Comparison of ENCODE assay signal across 23 cellular contexts in genomic region chr2:71608441-71608840, GRCh38.
DNase-seq lines count a peak whose midpoint lies in the region; ATAC-seq and TF ChIP-seq lines count a peak whose summit lies in the region.
"Had no signal": no experiment of that assay in that cellular context is flagged by ENCODE, and none has a peak within 500 bp of the region (broad histone marks: within the 10 kb centered on the region; RNA-seq: fewer than 3 reads in every experiment).

No MANE protein-coding gene starts in this region.

- no peaks in the 10 kb centered on the region for H3K27me3 ChIP-seq in brain microvascular endothelial cell (replicated peaks)
- H3K27me3 ChIP-seq: uterus had no signal

- H3K4me3 Mint-ChIP-seq in glutamatergic neuron (ENCODE audit: unreplicated experiment) (no peak overlapping the region), osteocyte (ENCODE audit: unreplicated experiment) (no peak overlapping the region)
- H3K4me3 Mint-ChIP-seq in activated naive CD8-positive, alpha-beta T cell treated with anti-CD3 and anti-CD28 coated beads for 36 hours, result no peak overlapping the region
- H3K4me3 Mint-ChIP-seq: activated CD4-positive, alpha-beta T cell treated with anti-CD3 and anti-CD28 coated beads for 36 hours; activated naive CD8-positive, alpha-beta T cell treated with anti-CD3 and anti-CD28 coated beads, Interleukin-2, amount 10 ng/mL, durations not matched to agents 7 days and 5 days; activated T-helper 1 cell treated with anti-CD3 and anti-CD28 coated beads, Interleukin-12 subunit alpha, Interleukin-12 subunit beta, Interleukin-2, Interleukin-4 antibody, amounts not matched to agents 30 ng/mL and 10 ng/mL and 1 ng/mL, durations not matched to agents 14 hours and 24 hours and 36 hours; CD4-positive, alpha-beta T cell; neural crest cell; stimulated activated memory B cell treated with anti-CD40 and anti-IgM and Interleukin-4, amounts not matched to agents 10 μg/mL and 1 μg/mL and 100 μg/mL, for 72 hours had no signal

- DNase-seq in left cardiac atrium (peak; percentile 4), Right ventricle myocardium inferior (ENCODE audit: missing footprints) (no peak), glutamatergic neuron (peak; percentile 11), osteocyte (ENCODE audit: extremely low spot score, unreplicated experiment) (peak; percentile 67), epidermal melanocyte (ENCODE audit: insufficient read length, low spot score) (no peak), brain microvascular endothelial cell (no peak)
- no peak for DNase-seq in activated naive CD8-positive, alpha-beta T cell treated with anti-CD3 and anti-CD28 coated beads for 36 hours
- DNase-seq: activated CD4-positive, alpha-beta T cell treated with anti-CD3 and anti-CD28 coated beads for 36 hours; effector CD4-positive, alpha-beta T cell; HCEC 1CT; hypothalamus; NCI-H1092; NCI-H1930; stimulated activated CD4-positive, alpha-beta T cell treated with anti-CD3 and anti-CD28 coated beads, Interleukin-4, amount 100 ng/mL, for 1 hour had no signal

- H3K27me3 Mint-ChIP-seq in glutamatergic neuron (ENCODE audit: unreplicated experiment), result peaks cover 9% of the 10 kb centered on the region
- H3K27me3 Mint-ChIP-seq in osteocyte (ENCODE audit: unreplicated experiment), result no peaks in the 10 kb centered on the region
- peaks cover 10% of the 10 kb centered on the region for H3K27me3 Mint-ChIP-seq in activated naive CD8-positive, alpha-beta T cell treated with anti-CD3 and anti-CD28 coated beads for 36 hours

- in situ Hi-C loops in brain microvascular endothelial cell (cut with HindIII; ENCODE audit: low pct_ligation_motif_present, low sequenced_read_pairs), result no loop called here

- H3K36me3 Mint-ChIP-seq in glutamatergic neuron (ENCODE audit: unreplicated experiment), result no peaks in the 10 kb centered on the region
- peaks cover 2% of the 10 kb centered on the region for H3K36me3 Mint-ChIP-seq in osteocyte (ENCODE audit: unreplicated experiment)
- H3K36me3 Mint-ChIP-seq in activated naive CD8-positive, alpha-beta T cell treated with anti-CD3 and anti-CD28 coated beads for 36 hours, result no peaks in the 10 kb centered on the region
- H3K36me3 Mint-ChIP-seq: activated naive CD8-positive, alpha-beta T cell treated with anti-CD3 and anti-CD28 coated beads, Interleukin-2, amount 10 ng/mL, durations not matched to agents 7 days and 5 days; stimulated activated memory B cell treated with anti-CD40 and anti-IgM and Interleukin-4, amounts not matched to agents 10 μg/mL and 1 μg/mL and 100 μg/mL, for 72 hours had no signal

- peak overlapping the region; percentile 17 for H3K27ac Mint-ChIP-seq in glutamatergic neuron (ENCODE audit: unreplicated experiment)
- no peak overlapping the region for H3K27ac Mint-ChIP-seq in osteocyte (ENCODE audit: unreplicated experiment)
- H3K27ac Mint-ChIP-seq in activated naive CD8-positive, alpha-beta T cell treated with anti-CD3 and anti-CD28 coated beads for 36 hours, result no peak overlapping the region
- H3K27ac Mint-ChIP-seq: activated CD4-positive, alpha-beta T cell treated with anti-CD3 and anti-CD28 coated beads for 36 hours; activated naive CD8-positive, alpha-beta T cell treated with anti-CD3 and anti-CD28 coated beads, Interleukin-2, amount 10 ng/mL, durations not matched to agents 7 days and 5 days; activated T-helper 1 cell treated with anti-CD3 and anti-CD28 coated beads, Interleukin-12 subunit alpha, Interleukin-12 subunit beta, Interleukin-2, Interleukin-4 antibody, amounts not matched to agents 30 ng/mL and 10 ng/mL and 1 ng/mL, durations not matched to agents 14 hours and 24 hours and 36 hours; CD4-positive, alpha-beta T cell; stimulated activated memory B cell treated with anti-CD40 and anti-IgM and Interleukin-4, amounts not matched to agents 10 μg/mL and 1 μg/mL and 100 μg/mL, for 72 hours had no signal

- H3K36me3 ChIP-seq in brain microvascular endothelial cell (replicated peaks), result no peaks in the 10 kb centered on the region
- H3K36me3 ChIP-seq: uterus had no signal

- H3K4me1 Mint-ChIP-seq in glutamatergic neuron (ENCODE audit: low read depth, unreplicated experiment), result peaks cover 14% of the 10 kb centered on the region
- H3K4me1 Mint-ChIP-seq in osteocyte (ENCODE audit: unreplicated experiment), result no peaks in the 10 kb centered on the region
- H3K4me1 Mint-ChIP-seq in activated naive CD8-positive, alpha-beta T cell treated with anti-CD3 and anti-CD28 coated beads for 36 hours, result peaks cover 6% of the 10 kb centered on the region

- no peak overlapping the region for H3K27ac ChIP-seq in brain microvascular endothelial cell
- H3K27ac ChIP-seq: foreskin keratinocyte, uterus had no signal

- H3K9me3 Mint-ChIP-seq in glutamatergic neuron (ENCODE audit: unreplicated experiment) (peaks cover 8% of the 10 kb centered on the region), osteocyte (ENCODE audit: unreplicated experiment) (no peaks in the 10 kb centered on the region)
- H3K9me3 Mint-ChIP-seq in activated naive CD8-positive, alpha-beta T cell treated with anti-CD3 and anti-CD28 coated beads for 36 hours, result no peaks in the 10 kb centered on the region
- H3K9me3 Mint-ChIP-seq: activated naive CD8-positive, alpha-beta T cell treated with anti-CD3 and anti-CD28 coated beads, Interleukin-2, amount 10 ng/mL, durations not matched to agents 7 days and 5 days; activated T-helper 1 cell treated with anti-CD3 and anti-CD28 coated beads, Interleukin-12 subunit alpha, Interleukin-12 subunit beta, Interleukin-2, Interleukin-4 antibody, amounts not matched to agents 30 ng/mL and 10 ng/mL and 1 ng/mL, durations not matched to agents 14 hours and 24 hours and 36 hours; CD4-positive, alpha-beta T cell; neural crest cell; stimulated activated memory B cell treated with anti-CD40 and anti-IgM and Interleukin-4, amounts not matched to agents 10 μg/mL and 1 μg/mL and 100 μg/mL, for 72 hours had no signal

- no peak overlapping the region for H3K4me3 ChIP-seq in brain microvascular endothelial cell (ENCODE audit: low read depth, low read length)
- H3K4me3 ChIP-seq: lung, uterus had no signal

- no peak for ATAC-seq in left cardiac atrium
- no peak for ATAC-seq in Right ventricle myocardium inferior
- ATAC-seq: activated CD4-positive, alpha-beta T cell treated with anti-CD3 and anti-CD28 coated beads for 36 hours; esophagus mucosa; foreskin keratinocyte; stimulated activated memory B cell treated with anti-CD40 and anti-IgM and Interleukin-4, amounts not matched to agents 10 μg/mL and 1 μg/mL and 100 μg/mL, for 72 hours had no signal

- TF ChIP-seq CTCF in glutamatergic neuron (IDR thresholded peaks at IDR 0.05; ENCODE audit: partially characterized antibody, unreplicated experiment) (no peak), osteocyte (IDR thresholded peaks at IDR 0.05) (no peak), brain microvascular endothelial cell (IDR thresholded peaks at IDR 0.05; ENCODE audit: low read depth, low read length, missing control alignments) (no peak)

- intact Hi-C loops in left cardiac atrium (cut with DNase I), result loop anchor here (5.0 to 10.0 kb wide), 2 partner anchors 186 to 544 kb away; no protein-coding TSS in a partner anchor
- intact Hi-C loops in Right ventricle myocardium inferior (cut with DNase I), result loop anchor here (5.0 kb wide), 2 partner anchors 61 to 539 kb away; partner anchors contain the start of gene CYP26B1

Comparison
In these comparisons a context has a peak if more than half of its experiments do, and no peak if none do; other contexts are left out.
1. DNase-seq: peak in left cardiac atrium (single experiment), glutamatergic neuron (single experiment) and osteocyte (single experiment); none in Right ventricle myocardium inferior (single experiment), epidermal melanocyte (single experiment), brain microvascular endothelial cell (single experiment) and activated naive CD8-positive, alpha-beta T cell treated with anti-CD3 and anti-CD28 coated beads for 36 hours (single experiment).